8 cellular contexts compared by ENCODE assay signal in the genomic region with DNA sequence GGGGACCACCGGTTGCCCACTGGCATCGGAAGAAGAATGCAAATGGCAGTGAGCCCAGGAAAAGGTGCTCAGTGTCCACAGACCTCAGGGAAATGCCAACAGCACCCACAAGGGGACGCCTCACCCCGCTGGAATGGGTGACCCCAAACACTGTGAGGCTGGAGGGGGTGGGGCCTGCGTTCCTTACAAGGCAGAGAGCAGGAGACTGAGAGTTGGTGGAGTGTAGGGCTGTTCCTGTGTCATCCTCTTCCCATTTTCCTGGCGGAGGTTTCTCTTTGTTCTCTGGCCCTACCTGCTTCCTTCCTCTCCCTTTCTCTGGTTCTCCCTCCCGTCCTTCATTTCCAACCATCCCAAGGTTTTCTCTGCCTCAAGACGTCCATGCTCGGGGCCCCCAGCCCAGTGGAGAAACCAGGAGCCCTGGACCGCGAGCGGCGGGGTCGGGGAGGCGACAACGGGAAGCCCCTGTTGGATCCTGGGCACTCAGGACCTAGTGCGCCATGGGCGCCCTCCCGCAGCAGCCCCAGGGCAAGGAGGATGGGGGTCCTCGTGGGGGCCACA. TPM values are rescaled to one million over a fixed set of nuclear protein-coding genes. Genes with fewer than 3 reads are reported as not detected.
A peak's percentile ranks its signal among the peaks of the same experiment; 100 is the strongest.
DNase-seq lines count a peak whose midpoint lies in the region; ATAC-seq, FAIRE-seq and TF ChIP-seq lines count a peak whose summit lies in the region.
"Not testable (repeated sequence)": the region's sequence is repeated elsewhere in the genome, so short reads cannot be mapped to it uniquely, and the experiment has no call there.

No MANE protein-coding gene starts in this region.

- TF ChIP-seq RAD21 in A549 (conservative IDR thresholded peaks at IDR 0.05 in 1 of 2, IDR thresholded peaks at IDR 0.05 in 1 of 2): 0 out of 5 replicates have a peak, but pooled peaks of 1 of the 2 experiments have one; percentile 21
- TF ChIP-seq RAD21 in HCT116 (IDR thresholded peaks at IDR 0.05; ENCODE audit: low read depth): peak; percentile 7; the same call in 1 of the 2 replicates

- peak overlapping the region; percentile 49 to 84; a peak in 4 of 6 replicates for H3K27ac ChIP-seq in A549
- H3K27ac ChIP-seq in HCT116 (ENCODE audit: low read depth, low read length); Panc1 (ENCODE audit: low read length); cardiac muscle cell; skin epidermis: not testable (repeated sequence)

- H4K20me1 ChIP-seq in HCT116 (ENCODE audit: insufficient read depth): not testable (repeated sequence)

- WGBS in A549 (ENCODE audit: missing lambda C conversion rate): 7% methylated on average over 4 of the region's 20 CpGs

- not testable (repeated sequence) for H3K27me3 ChIP-seq in HCT116 (ENCODE audit: insufficient read depth, low read length)
- H3K27me3 ChIP-seq in Panc1 (ENCODE audit: control insufficient read depth, insufficient read depth, low read length) (peaks cover 18% of the 10 kb centered on the region), cardiac muscle cell (peaks cover 100% of the 10 kb centered on the region)

- not testable (repeated sequence) for H3K9me2 ChIP-seq in HCT116 (ENCODE audit: insufficient read depth)

- RAD21 ChIA-PET in HCT116 (lab: Charles Lee; ENCODE audit: low non-redundant PET in 1 of 2, low total read pairs in 2 of 2, uncharacterized antibody in 2 of 2, unreplicated experiment in 2 of 2): not testable (repeated sequence)

- H3K9me3 Mint-ChIP-seq in activated CD8-positive, alpha-beta memory T cell treated with anti-CD3 and anti-CD28 coated beads, Interleukin-2, amount 10 ng/mL, durations not matched to agents 7 days and 5 days (ENCODE audit: low read depth): not testable (repeated sequence)

- not testable (repeated sequence) for TF ChIP-seq EP300 in A549 (IDR thresholded peaks at IDR 0.05)

- not testable (repeated sequence) for DNase-seq in A549 (ENCODE audit: low read depth in 1 of 2, low spot score in 1 of 2); HCT116 (ENCODE audit: low read depth, low spot score); Panc1 (ENCODE audit: low read depth, low spot score); activated CD8-positive, alpha-beta memory T cell treated with anti-CD3 and anti-CD28 coated beads, Interleukin-2, amount 10 ng/mL, durations not matched to agents 7 days and 5 days; choroid plexus epithelial cell (ENCODE audit: low read depth); cardiac muscle cell (ENCODE audit: low read depth in 1 of 2, low spot score in 1 of 2); mucosa of descending colon

- not testable (repeated sequence) for TF ChIP-seq POLR2A in A549 (IDR thresholded peaks at IDR 0.05; ENCODE audit: low read length); HCT116 (IDR thresholded peaks at IDR 0.05; ENCODE audit: borderline replicate concordance, extremely low read depth, insufficient read depth, insufficient read length)

- POLR2A ChIA-PET in A549 (lab: Yijun Ruan, JAX); HCT116 (lab: Charles Lee); Panc1 (lab: Charles Lee): not testable (repeated sequence)

- FAIRE-seq in A549 (lab: Jason Lieb, UNC): not testable (repeated sequence)

- not testable (repeated sequence) for H3K9ac ChIP-seq in HCT116 (ENCODE audit: low read length)

- H3K4me1 Mint-ChIP-seq in activated CD8-positive, alpha-beta memory T cell treated with anti-CD3 and anti-CD28 coated beads, Interleukin-2, amount 10 ng/mL, durations not matched to agents 7 days and 5 days: peaks cover 55% of the 10 kb centered on the region

- peak overlapping the region; percentile 62 for H3K4me3 Mint-ChIP-seq in activated CD8-positive, alpha-beta memory T cell treated with anti-CD3 and anti-CD28 coated beads, Interleukin-2, amount 10 ng/mL, durations not matched to agents 7 days and 5 days

- H3K36me3 Mint-ChIP-seq in activated CD8-positive, alpha-beta memory T cell treated with anti-CD3 and anti-CD28 coated beads, Interleukin-2, amount 10 ng/mL, durations not matched to agents 7 days and 5 days: not testable (repeated sequence)

- intact Hi-C loops in HCT116 (cut with micrococcal nuclease); Panc1 (cut with micrococcal nuclease; ENCODE audit: unreplicated experiment); mucosa of descending colon (cut with DNase I, micrococcal nuclease): not testable (repeated sequence)

- not testable (repeated sequence) for H3K9me3 ChIP-seq in A549; HCT116 (ENCODE audit: control insufficient read depth in 1 of 2, insufficient read depth in 1 of 2, low read depth in 1 of 2, low read length in 2 of 2); Panc1 (ENCODE audit: control insufficient read depth, insufficient read depth, low read depth, low read length); cardiac muscle cell (ENCODE audit: low read depth); mucosa of descending colon

- CTCF ChIA-PET in A549 (lab: Yijun Ruan, JAX): interaction anchor here (1.2 kb wide), 1 partner anchor 79 kb away, joined by 3 read pairs; no protein-coding TSS in a partner anchor
- CTCF ChIA-PET in HCT116 (lab: Charles Lee); Panc1 (lab: Charles Lee): not testable (repeated sequence)
- CTCF ChIA-PET in activated CD8-positive, alpha-beta memory T cell treated with anti-CD3 and anti-CD28 coated beads, Interleukin-2, amount 10 ng/mL, durations not matched to agents 7 days and 5 days (lab: Charles Lee): interaction anchor here (0.8 kb wide), 1 partner anchor 78 kb away, joined by 4 read pairs; no protein-coding TSS in a partner anchor

- peak overlapping the region; percentile 100 for H3K4me2 ChIP-seq in A549
- not testable (repeated sequence) for H3K4me2 ChIP-seq in HCT116 (ENCODE audit: low read length)

- H3K36me3 ChIP-seq in HCT116 (ENCODE audit: control insufficient read depth in 1 of 2, insufficient read depth in 2 of 2, low read length in 2 of 2); Panc1 (ENCODE audit: control insufficient read depth, insufficient read depth, low read length); cardiac muscle cell; mucosa of descending colon (ENCODE audit: low read depth): not testable (repeated sequence)

- peaks cover 92% of the 10 kb centered on the region for H3K27me3 Mint-ChIP-seq in activated CD8-positive, alpha-beta memory T cell treated with anti-CD3 and anti-CD28 coated beads, Interleukin-2, amount 10 ng/mL, durations not matched to agents 7 days and 5 days

- not testable (repeated sequence) for BruUV-seq in HCT116 (replicated peaks; lab: Mats Ljungman, UMichigan); Panc1 (replicated peaks; lab: Mats Ljungman, UMichigan)

- peak; percentile 29; the same call in 1 of the 3 replicates for TF ChIP-seq CTCF in A549 (IDR thresholded peaks at IDR 0.05)
- TF ChIP-seq CTCF in HCT116 (IDR thresholded peaks at IDR 0.05 in 2 of 3, conservative IDR thresholded peaks at IDR 0.05 in 1 of 3; ENCODE audit: borderline replicate concordance in 1 of 3, insufficient read depth in 1 of 3, low read depth in 2 of 3, low read length in 2 of 3): 0 out of 6 replicates have a peak, but pooled peaks of 1 of the 3 experiments have one; percentile 1
- TF ChIP-seq CTCF in Panc1 (IDR thresholded peaks at IDR 0.05): peak; percentile 68
- TF ChIP-seq CTCF in choroid plexus epithelial cell (conservative IDR thresholded peaks at IDR 0.05; ENCODE audit: low read depth, low read length); mucosa of descending colon (IDR thresholded peaks at IDR 0.05): not testable (repeated sequence)
- TF ChIP-seq CTCF in cardiac muscle cell (IDR thresholded peaks at IDR 0.05; ENCODE audit: low read depth, low read length): peak; percentile 5

- H3K27ac Mint-ChIP-seq in activated CD8-positive, alpha-beta memory T cell treated with anti-CD3 and anti-CD28 coated beads, Interleukin-2, amount 10 ng/mL, durations not matched to agents 7 days and 5 days: not testable (repeated sequence)

- H3K4me1 ChIP-seq in A549; Panc1 (ENCODE audit: control insufficient read depth, insufficient read depth, low read length); cardiac muscle cell (ENCODE audit: low read depth): not testable (repeated sequence)
- H3K4me1 ChIP-seq in HCT116 (ENCODE audit: control insufficient read depth in 1 of 2, insufficient read depth in 2 of 2, low read length in 2 of 2) (peaks cover 2 to 11% of the 10 kb centered on the region in 2 experiments; a peak in 2 of 4 replicates), mucosa of descending colon (ENCODE audit: low read depth) (peaks cover 23% of the 10 kb centered on the region)

- in situ Hi-C loops in Panc1 (cut with HindIII; ENCODE audit: low pct_unique_long_range_greater_than_20kb, low sequenced_read_pairs): not testable (repeated sequence)

- H3K79me2 ChIP-seq in HCT116 (ENCODE audit: insufficient read depth, low read length): not testable (repeated sequence)

- peak; percentile 49 to 72; a peak in 5 of 6 replicates for ATAC-seq in A549
- ATAC-seq in HCT116: peak; percentile 42
- peak; percentile 68 for ATAC-seq in Panc1
- ATAC-seq in activated CD8-positive, alpha-beta memory T cell treated with anti-CD3 and anti-CD28 coated beads, Interleukin-2, amount 10 ng/mL, durations not matched to agents 7 days and 5 days: peak; percentile 16
- ATAC-seq in mucosa of descending colon: peak; percentile 38

- H2AFZ ChIP-seq in HCT116 (ENCODE audit: low read depth, low read length, poor library complexity, severe bottlenecking): not testable (repeated sequence)

- peak overlapping the region; percentile 44 for H3K4me3 ChIP-seq in A549
- not testable (repeated sequence) for H3K4me3 ChIP-seq in HCT116 (replicated peaks in 1 of 2; ENCODE audit: low read depth in 1 of 2, low read length in 2 of 2); cardiac muscle cell; mucosa of descending colon
- H3K4me3 ChIP-seq in Panc1 (ENCODE audit: low read depth in 2 of 2, low read length in 2 of 2): peak overlapping the region; percentile 51 to 69
- peak overlapping the region; percentile 52 for H3K4me3 ChIP-seq in choroid plexus epithelial cell (ENCODE audit: low read depth, low read length)
- peak overlapping the region; percentile 20 to 43 (median 34) for H3K4me3 ChIP-seq in skin epidermis

RNA-seq across cellular contexts. Expression of a gene that starts 3.7 kb away (rescaled TPM):
- 2.7 and 3.2 TPM in 2 replicates for polyA plus RNA-seq in A549 (2011; rRNA removed)
- polyA plus RNA-seq in A549 (2012; cell fraction: cytosol; rRNA removed): 2.0 TPM in 2 replicates
- polyA plus RNA-seq in A549 (2012; cell fraction: nucleus; rRNA removed): 1.8 and 2.2 TPM in 2 replicates
- polyA plus RNA-seq in A549 (2017; fragmentation: RNase III; extraction: RNeasy Plus Mini Kit Qiagen cat#74134 plus additional on column Dnase treatment): 4.2 to 5.0 TPM (median 4.5 TPM) in 3 replicates
- 0.39 and 1.4 TPM in 2 replicates for polyA minus RNA-seq in A549 (2011; rRNA and poly(A)+ RNA removed)
- total RNA-seq in HCT116 (2021; ENCODE audit: unreplicated experiment): 10.2 TPM
- 20.2 and 22.8 TPM in 2 replicates for polyA plus RNA-seq in HCT116 (2012)
- 0.69 TPM for total RNA-seq in Panc1 (2021; ENCODE audit: unreplicated experiment)
- polyA plus RNA-seq in Panc1 (2012; ENCODE audit: insufficient read length): 0.63 TPM
- under 1 TPM; 0.80 to 0.99 TPM for total RNA-seq in activated CD8-positive, alpha-beta memory T cell treated with anti-CD3 and anti-CD28 coated beads, Interleukin-2, amount 10 ng/mL, durations not matched to agents 7 days and 5 days
- total RNA-seq in cardiac muscle cell: not detected in 2 replicates
- polyA plus RNA-seq in cardiac muscle cell: not detected in 2 replicates
- total RNA-seq in mucosa of descending colon: under 1 TPM in 1 of 3 donors, not detected in 2; 0.43 TPM

RNA-seq across cellular contexts. Expression of a gene that starts 15.2 kb away (rescaled TPM):
- polyA plus RNA-seq in A549 (2011; rRNA removed): 10.1 and 14.6 TPM in 2 replicates
- 7.5 and 8.2 TPM in 2 replicates for polyA plus RNA-seq in A549 (2012; cell fraction: cytosol; rRNA removed)
- polyA plus RNA-seq in A549 (2012; cell fraction: nucleus; rRNA removed): 10.8 and 11.0 TPM in 2 replicates
- polyA plus RNA-seq in A549 (2017; fragmentation: RNase III; extraction: RNeasy Plus Mini Kit Qiagen cat#74134 plus additional on column Dnase treatment): 15.5 to 29.8 TPM (median 24.4 TPM) in 3 replicates
- 4.9 and 6.5 TPM in 2 replicates for polyA minus RNA-seq in A549 (2011; rRNA and poly(A)+ RNA removed)
- 0.37 TPM for total RNA-seq in HCT116 (2021; ENCODE audit: unreplicated experiment)
- polyA plus RNA-seq in HCT116 (2012): 1.3 and 1.5 TPM in 2 replicates
- 1.2 TPM for total RNA-seq in Panc1 (2021; ENCODE audit: unreplicated experiment)
- 1.4 TPM for polyA plus RNA-seq in Panc1 (2012; ENCODE audit: insufficient read length)
- total RNA-seq in activated CD8-positive, alpha-beta memory T cell treated with anti-CD3 and anti-CD28 coated beads, Interleukin-2, amount 10 ng/mL, durations not matched to agents 7 days and 5 days: not detected
- total RNA-seq in cardiac muscle cell: not detected in 2 replicates
- not detected in 2 replicates for polyA plus RNA-seq in cardiac muscle cell
- under 1 TPM in 1 of 3 donors, not detected in 2; 0.41 TPM for total RNA-seq in mucosa of descending colon

RNA-seq across cellular contexts. Expression of a gene that starts 25.7 kb away (rescaled TPM):
- polyA plus RNA-seq in A549 (2011; rRNA removed) (5.7 and 6.6 TPM in 2 replicates), A549 (2017; fragmentation: RNase III; extraction: RNeasy Plus Mini Kit Qiagen cat#74134 plus additional on column Dnase treatment) (0.89 to 1.2 TPM (median 1.1 TPM) in 3 replicates), cardiac muscle cell (not detected in 2 replicates)
- 0.67 and 0.70 TPM in 2 replicates for polyA plus RNA-seq in A549 (2012; cell fraction: cytosol; rRNA removed)
- 0.31 and 0.36 TPM in 2 replicates for polyA plus RNA-seq in A549 (2012; cell fraction: nucleus; rRNA removed)
- polyA minus RNA-seq in A549 (2011; rRNA and poly(A)+ RNA removed): 1.4 TPM in 2 replicates
- total RNA-seq in HCT116 (2021; ENCODE audit: unreplicated experiment) (12.4 TPM), Panc1 (2021; ENCODE audit: unreplicated experiment) (3.1 TPM), cardiac muscle cell (0.04 TPM in 1 of 2 replicates, not detected in the other), mucosa of descending colon (not detected)
- 6.2 and 8.7 TPM in 2 replicates for polyA plus RNA-seq in HCT116 (2012)
- polyA plus RNA-seq in Panc1 (2012; ENCODE audit: insufficient read length): 5.4 TPM
- 1 to 10 TPM in 1 of 2 experiments, under 1 TPM in 1; 0.82 to 1.2 TPM for total RNA-seq in activated CD8-positive, alpha-beta memory T cell treated with anti-CD3 and anti-CD28 coated beads, Interleukin-2, amount 10 ng/mL, durations not matched to agents 7 days and 5 days

RNA-seq across cellular contexts. Expression of a gene that starts 40.2 kb away (rescaled TPM):
- 2.8 and 4.2 TPM in 2 replicates for polyA plus RNA-seq in A549 (2011; rRNA removed)
- 0.66 and 0.98 TPM in 2 replicates for polyA plus RNA-seq in A549 (2012; cell fraction: cytosol; rRNA removed)
- polyA plus RNA-seq in A549 (2012; cell fraction: nucleus; rRNA removed): 0.32 and 1.1 TPM in 2 replicates
- polyA plus RNA-seq in A549 (2017; fragmentation: RNase III; extraction: RNeasy Plus Mini Kit Qiagen cat#74134 plus additional on column Dnase treatment): 3.3 to 5.4 TPM (median 4.5 TPM) in 3 replicates
- polyA minus RNA-seq in A549 (2011; rRNA and poly(A)+ RNA removed): 0.44 and 2.6 TPM in 2 replicates
- 3.9 TPM for total RNA-seq in HCT116 (2021; ENCODE audit: unreplicated experiment)
- 2.0 and 3.5 TPM in 2 replicates for polyA plus RNA-seq in HCT116 (2012)
- total RNA-seq in Panc1 (2021; ENCODE audit: unreplicated experiment): 1.8 TPM
- polyA plus RNA-seq in Panc1 (2012; ENCODE audit: insufficient read length): 0.33 TPM
- total RNA-seq in activated CD8-positive, alpha-beta memory T cell treated with anti-CD3 and anti-CD28 coated beads, Interleukin-2, amount 10 ng/mL, durations not matched to agents 7 days and 5 days: not detected
- total RNA-seq in cardiac muscle cell: not detected in 2 replicates
- polyA plus RNA-seq in cardiac muscle cell: not detected in 2 replicates
- under 1 TPM in 2 of 3 donors, not detected in 1; 0.16 to 0.58 TPM for total RNA-seq in mucosa of descending colon

Comparison
In these comparisons a context has a peak if more than half of its experiments do, and no peak if none do; other contexts are left out.
1. ATAC-seq: peak in every context shown above with its lines; median percentile 68 in Panc1; 60 in A549; 42 in HCT116; 38 in mucosa of descending colon; 16 in activated CD8-positive, alpha-beta memory T cell treated with anti-CD3 and anti-CD28 coated beads, Interleukin-2, amount 10 ng/mL, durations not matched to agents 7 days and 5 days.